ENCODE assay signal across 20 cellular contexts in the genomic region with DNA sequence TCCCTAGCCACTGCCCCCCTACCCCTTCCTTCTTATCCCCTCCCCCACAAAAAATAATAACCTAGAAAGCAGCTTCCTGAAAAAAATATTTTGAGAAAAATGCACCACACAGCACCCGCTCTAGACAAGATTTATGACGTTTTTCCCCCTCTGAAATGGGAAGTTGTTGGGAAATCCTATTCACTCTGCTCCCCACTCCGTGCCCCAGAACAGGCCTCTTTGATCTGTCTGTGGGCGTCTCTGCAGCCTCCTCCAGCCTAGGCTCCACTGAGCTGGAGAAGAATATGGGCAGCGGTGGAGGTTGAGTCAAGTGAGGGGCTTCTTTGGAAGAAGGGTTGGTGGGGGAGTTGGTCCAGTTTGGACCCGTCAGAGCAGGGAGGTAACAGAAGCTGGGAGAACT. TPM values are rescaled to one million over a fixed set of nuclear protein-coding genes. Genes with fewer than 3 reads are reported as not detected.
DNase-seq lines count a peak whose midpoint lies in the region; ATAC-seq and TF ChIP-seq lines count a peak whose summit lies in the region.
"Had no signal": no experiment of that assay in that cellular context is flagged by ENCODE, and none has a peak within 500 bp of the region (broad histone marks: within the 10 kb centered on the region; RNA-seq: fewer than 3 reads in every experiment).

No MANE protein-coding gene starts in this region.

- H3K36me3 Mint-ChIP-seq in CD4-positive, alpha-beta T cell (ENCODE audit: low read depth), result no peaks in the 10 kb centered on the region
- H3K36me3 Mint-ChIP-seq in IgD-negative memory B cell (no peaks in the 10 kb centered on the region), HFFc6 (ENCODE audit: low read depth) (no peaks in the 10 kb centered on the region)
- H3K36me3 Mint-ChIP-seq in natural killer cell treated with Interleukin-12 subunit alpha and Interleukin-12 subunit beta and Interleukin-15 and Interleukin-18, amount 100 ng/mL, for 72 hours, result no peaks in the 10 kb centered on the region

- DNase-seq in CD4-positive, alpha-beta T cell, result no peak
- DNase-seq in SKM-1 (lab: John Stamatoyannopoulos, UW; ENCODE audit: unreplicated experiment) (peak; percentile 28), HFFc6 (no peak), DMS53 (lab: John Stamatoyannopoulos, UW) (no peak), hepatocyte (ENCODE audit: low spot score) (no peak)
- DNase-seq in natural killer cell treated with Interleukin-12 subunit alpha and Interleukin-12 subunit beta and Interleukin-15 and Interleukin-18, amount 100 ng/mL, for 72 hours (ENCODE audit: low spot score), result no peak
- DNase-seq: activated CD8-positive, alpha-beta memory T cell treated with anti-CD3 and anti-CD28 coated beads for 24 hours; activated naive CD4-positive, alpha-beta T cell treated with anti-CD3 and anti-CD28 coated beads, Interleukin-2, amount 50 U/mL, for 16 hours; activated T-cell treated with anti-CD3 and anti-CD28 coated beads, Interleukin-2, amount 50 U/mL, for 48 hours; left ventricle myocardium inferior; NCI-H1105; NCI-H2081 treated with DMSO at 0.1 percent for 48 hours; NCI-H510A; SHP77 treated with DMSO at 0.1 percent for 48 hours; stimulated activated naive CD8-positive, alpha-beta T cell treated with anti-CD3 and anti-CD28 coated beads, Interleukin-15, Interleukin-2, amounts not matched to agents 100 U/mL and 50 U/mL, for 24 hours; transverse colon had no signal

- no peaks in the 10 kb centered on the region for H3K79me2 ChIP-seq in hepatocyte

- peaks cover 84% of the 10 kb centered on the region for H3K27me3 Mint-ChIP-seq in CD4-positive, alpha-beta T cell
- H3K27me3 Mint-ChIP-seq in IgD-negative memory B cell, result peaks cover 65% of the 10 kb centered on the region
- peaks cover 56 to 57% of the 10 kb centered on the region in 2 donors for H3K27me3 Mint-ChIP-seq in natural killer cell treated with Interleukin-12 subunit alpha and Interleukin-12 subunit beta and Interleukin-15 and Interleukin-18, amount 100 ng/mL, for 72 hours
- H3K27me3 Mint-ChIP-seq in HFFc6 (ENCODE audit: insufficient read depth), result peaks cover 74% of the 10 kb centered on the region

- H3K27ac Mint-ChIP-seq in CD4-positive, alpha-beta T cell, result no peak overlapping the region
- peak overlapping the region in 1 of 3 donors; percentile 91 for H3K27ac Mint-ChIP-seq in IgD-negative memory B cell
- H3K27ac Mint-ChIP-seq in natural killer cell treated with Interleukin-12 subunit alpha and Interleukin-12 subunit beta and Interleukin-15 and Interleukin-18, amount 100 ng/mL, for 72 hours, result no peak overlapping the region
- no peak overlapping the region for H3K27ac Mint-ChIP-seq in HFFc6
- H3K27ac Mint-ChIP-seq: T-helper 2 cell treated with Interferon-gamma antibody and Interleukin-4, amounts not matched to agents 5 μg/mL and 100 μg/mL, for 36 hours had no signal

- 31% methylated on average over 6 of the region's 6 CpGs for WGBS in hepatocyte (ENCODE audit: low lambda C conversion rate, missing lambda C conversion rate)

- H3K9me2 ChIP-seq in hepatocyte (replicated peaks; ENCODE audit: insufficient read depth), result no peaks in the 10 kb centered on the region

- H3K9me3 Mint-ChIP-seq in CD4-positive, alpha-beta T cell, result no peaks in the 10 kb centered on the region
- H3K9me3 Mint-ChIP-seq in IgD-negative memory B cell (peaks cover 0 to 4% (median 0%) of the 10 kb centered on the region in 3 donors), HFFc6 (no peaks in the 10 kb centered on the region)
- no peaks in the 10 kb centered on the region for H3K9me3 Mint-ChIP-seq in natural killer cell treated with Interleukin-12 subunit alpha and Interleukin-12 subunit beta and Interleukin-15 and Interleukin-18, amount 100 ng/mL, for 72 hours
- H3K9me3 Mint-ChIP-seq: T-helper 2 cell treated with Interferon-gamma antibody and Interleukin-4, amounts not matched to agents 5 μg/mL and 100 μg/mL, for 36 hours had no signal

- H2AFZ ChIP-seq in hepatocyte, result no peak overlapping the region

- H3K4me1 Mint-ChIP-seq in CD4-positive, alpha-beta T cell (ENCODE audit: low read depth), result peaks cover 17% of the 10 kb centered on the region
- H3K4me1 Mint-ChIP-seq in IgD-negative memory B cell, result peaks cover 7 to 17% (median 11%) of the 10 kb centered on the region in 3 donors
- peaks cover 10 to 15% of the 10 kb centered on the region in 2 donors for H3K4me1 Mint-ChIP-seq in natural killer cell treated with Interleukin-12 subunit alpha and Interleukin-12 subunit beta and Interleukin-15 and Interleukin-18, amount 100 ng/mL, for 72 hours (ENCODE audit: low read depth in 2 of 2)
- no peaks in the 10 kb centered on the region for H3K4me1 Mint-ChIP-seq in HFFc6 (ENCODE audit: low read depth)

- CTCF ChIA-PET in CD4-positive, alpha-beta T cell (lab: Charles Lee), result no interaction called here

- no peak overlapping the region for H3K4me3 ChIP-seq in hepatocyte
- H3K4me3 ChIP-seq: K562, left ventricle myocardium inferior had no signal

- peaks cover 92% of the 10 kb centered on the region for H3K27me3 ChIP-seq in CD4-positive, alpha-beta T cell (ENCODE audit: control insufficient read depth, insufficient read depth, low read length)
- H3K27me3 ChIP-seq in hepatocyte, result peaks cover 95% of the 10 kb centered on the region

- H3K36me3 ChIP-seq in hepatocyte (replicated peaks; ENCODE audit: insufficient read depth, low read depth), result no peaks in the 10 kb centered on the region
- H3K36me3 ChIP-seq: left ventricle myocardium inferior, transverse colon had no signal

- H4K20me1 ChIP-seq in hepatocyte (ENCODE audit: insufficient read depth, poor library complexity, severe bottlenecking), result no peaks in the 10 kb centered on the region

- intact Hi-C loops in CD4-positive, alpha-beta T cell (cut with DNase I, micrococcal nuclease), result no loop called here

- peaks cover 11% of the 10 kb centered on the region for H3K4me1 ChIP-seq in hepatocyte (ENCODE audit: insufficient read depth)

- ATAC-seq in CD4-positive, alpha-beta T cell (ENCODE audit: poor library complexity), result no peak
- no peak for ATAC-seq in natural killer cell treated with Interleukin-12 subunit alpha and Interleukin-12 subunit beta and Interleukin-15 and Interleukin-18, amount 100 ng/mL, for 72 hours
- ATAC-seq: activated CD4-positive, CD25-positive, alpha-beta regulatory T cell treated with anti-CD3 and anti-CD28 coated beads, Interleukin-2, amount 50 U/mL, for 24 hours; K562; stimulated activated naive CD8-positive, alpha-beta T cell treated with anti-CD3 and anti-CD28 coated beads, Interleukin-15, Interleukin-2, amounts not matched to agents 100 U/mL and 50 U/mL, for 24 hours had no signal

- TF ChIP-seq CTCF in CD4-positive, alpha-beta T cell (IDR thresholded peaks at IDR 0.05), result no peak
- TF ChIP-seq CTCF in HFFc6 (IDR thresholded peaks at IDR 0.05), result no peak
- TF ChIP-seq CTCF in hepatocyte (IDR thresholded peaks at IDR 0.05; ENCODE audit: poor library complexity), result no peak

- H3K9me3 ChIP-seq in CD4-positive, alpha-beta T cell (ENCODE audit: control insufficient read depth, low read length), result no peaks in the 10 kb centered on the region
- H3K9me3 ChIP-seq in hepatocyte (ENCODE audit: low read depth), result no peaks in the 10 kb centered on the region
- H3K9me3 ChIP-seq: left ventricle myocardium inferior, transverse colon had no signal

- POLR2A ChIA-PET in CD4-positive, alpha-beta T cell (lab: Charles Lee), result no interaction called here

- no peak overlapping the region for H3K4me2 ChIP-seq in hepatocyte

- H3K27ac ChIP-seq in CD4-positive, alpha-beta T cell (ENCODE audit: low read depth, low read length), result no peak overlapping the region
- no peak overlapping the region for H3K27ac ChIP-seq in hepatocyte
- H3K27ac ChIP-seq: left ventricle myocardium inferior, transverse colon had no signal

- H3K4me3 Mint-ChIP-seq in CD4-positive, alpha-beta T cell, result peak overlapping the region; percentile 48
- H3K4me3 Mint-ChIP-seq in IgD-negative memory B cell (peak overlapping the region; percentile 16 to 86 (median 50)), HFFc6 (no peak overlapping the region)
- H3K4me3 Mint-ChIP-seq in natural killer cell treated with Interleukin-12 subunit alpha and Interleukin-12 subunit beta and Interleukin-15 and Interleukin-18, amount 100 ng/mL, for 72 hours, result peak overlapping the region; percentile 17
- H3K4me3 Mint-ChIP-seq: T-helper 2 cell treated with Interferon-gamma antibody and Interleukin-4, amounts not matched to agents 5 μg/mL and 100 μg/mL, for 36 hours had no signal

RNA-seq across cellular contexts. Expression of gene POLG, which starts 28.5 kb away (rescaled TPM):
- total RNA-seq in CD4-positive, alpha-beta T cell, result 100 to 1,000 TPM; 139 to 140 TPM
- polyA plus RNA-seq in IgD-negative memory B cell, result 46.5 TPM
- 100 to 1,000 TPM; 169 to 184 TPM for total RNA-seq in natural killer cell treated with Interleukin-12 subunit alpha and Interleukin-12 subunit beta and Interleukin-15 and Interleukin-18, amount 100 ng/mL, for 72 hours
- total RNA-seq in HFFc6 (2021; fragmentation: NEBNext Ultra II Directional; extraction: Animal tissue kit (Norgen Biotek cat#: 25700)), result 10 to 100 TPM; 33.1 to 48.3 (median 35.2) TPM
- 28.0 and 54.0 TPM in 2 replicates for total RNA-seq in hepatocyte
- 34.0 and 44.1 TPM in 2 replicates for polyA plus RNA-seq in hepatocyte
